Comparison of ENCODE assay signal across 9 cellular contexts in genomic region chr2:6780765-6781274, GRCh38.
A peak's percentile ranks its signal among the peaks of the same experiment; 100 is the strongest.
DNase-seq lines count a peak whose midpoint lies in the region; ATAC-seq and TF ChIP-seq lines count a peak whose summit lies in the region.
"Had no signal": no experiment of that assay in that cellular context is flagged by ENCODE, and none has a peak within 500 bp of the region (broad histone marks: within the 10 kb centered on the region; RNA-seq: fewer than 3 reads in every experiment).

No MANE protein-coding gene starts in this region.

- H3K36me3 ChIP-seq in CD8-positive, alpha-beta T cell (ENCODE audit: insufficient read depth, low read length) = no peaks in the 10 kb centered on the region
- H3K36me3 ChIP-seq: cardiac muscle cell had no signal

- H3K9me3 Mint-ChIP-seq in CD8-positive, alpha-beta T cell = no peaks in the 10 kb centered on the region
- H3K9me3 Mint-ChIP-seq in stimulated activated naive B cell treated with anti-CD40 and anti-IgM and Interleukin-4, amounts not matched to agents 10 μg/mL and 1 μg/mL and 100 μg/mL, for 72 hours = peaks cover 0 to 2% of the 10 kb centered on the region in 2 donors

- no peak overlapping the region for H3K27ac ChIP-seq in CD8-positive, alpha-beta T cell (ENCODE audit: low read depth, low read length)
- H3K27ac ChIP-seq: cardiac muscle cell had no signal

- POLR2A ChIA-PET in CD8-positive, alpha-beta T cell (lab: Charles Lee) = no interaction called here

- H3K27ac Mint-ChIP-seq in CD8-positive, alpha-beta T cell = no peak overlapping the region
- H3K27ac Mint-ChIP-seq in stimulated activated naive B cell treated with anti-CD40 and anti-IgM and Interleukin-4, amounts not matched to agents 10 μg/mL and 1 μg/mL and 100 μg/mL, for 72 hours = peak overlapping the region; percentile 38

- intact Hi-C loops in CD8-positive, alpha-beta T cell (cut with DNase I, micrococcal nuclease) = no loop called here

- H3K4me1 ChIP-seq in CD8-positive, alpha-beta T cell (ENCODE audit: insufficient read depth, low read length) = peaks cover 3% of the 10 kb centered on the region

- H3K9me3 ChIP-seq in CD8-positive, alpha-beta T cell (ENCODE audit: low read length) = no peaks in the 10 kb centered on the region

- no peaks in the 10 kb centered on the region for H3K36me3 Mint-ChIP-seq in CD8-positive, alpha-beta T cell
- no peaks in the 10 kb centered on the region for H3K36me3 Mint-ChIP-seq in stimulated activated naive B cell treated with anti-CD40 and anti-IgM and Interleukin-4, amounts not matched to agents 10 μg/mL and 1 μg/mL and 100 μg/mL, for 72 hours

- H3K4me3 ChIP-seq in CD8-positive, alpha-beta T cell (ENCODE audit: low read depth, low read length) = no peak overlapping the region
- H3K4me3 ChIP-seq: cardiac muscle cell had no signal

- H3K27me3 Mint-ChIP-seq in CD8-positive, alpha-beta T cell (ENCODE audit: low read depth) = peaks cover 2% of the 10 kb centered on the region
- H3K27me3 Mint-ChIP-seq in stimulated activated naive B cell treated with anti-CD40 and anti-IgM and Interleukin-4, amounts not matched to agents 10 μg/mL and 1 μg/mL and 100 μg/mL, for 72 hours = no peaks in the 10 kb centered on the region

- TF ChIP-seq CTCF in CD8-positive, alpha-beta T cell (IDR thresholded peaks at IDR 0.05) = no peak

- ATAC-seq in CD8-positive, alpha-beta T cell = no peak
- ATAC-seq in GM19328 (IDR thresholded peaks at IDR 0.05; ENCODE audit: unreplicated experiment) = peak; percentile 58
- ATAC-seq in HG03565 (IDR thresholded peaks at IDR 0.05; ENCODE audit: unreplicated experiment) = peak; percentile 56
- peak; percentile 88 to 91 for ATAC-seq in stimulated activated naive B cell treated with anti-CD40 and anti-IgM and Interleukin-4, amounts not matched to agents 10 μg/mL and 1 μg/mL and 100 μg/mL, for 72 hours (replicated peaks)
- ATAC-seq in HG02798 (IDR thresholded peaks at IDR 0.05; ENCODE audit: poor library complexity, unreplicated experiment) = no peak

- DNase-seq in CD8-positive, alpha-beta T cell = no peak
- DNase-seq in OCI-M1 (lab: John Stamatoyannopoulos, UW) (peak; percentile 40), foreskin melanocyte (peak; percentile 20), GF-D8 (lab: John Stamatoyannopoulos, UW) (no peak)
- peak; percentile 32 for DNase-seq in stimulated activated naive B cell treated with anti-CD40 and anti-IgM and Interleukin-4, amounts not matched to agents 10 μg/mL and 1 μg/mL and 100 μg/mL, for 72 hours

- H3K27me3 ChIP-seq in CD8-positive, alpha-beta T cell (ENCODE audit: insufficient read depth, low read length) = no peaks in the 10 kb centered on the region
- H3K27me3 ChIP-seq: cardiac muscle cell had no signal

- CTCF ChIA-PET in CD8-positive, alpha-beta T cell (lab: Charles Lee) = interaction anchor here (1.1 kb wide), 1 partner anchor 8 kb away, joined by 3 read pairs; no protein-coding TSS in a partner anchor

- peaks cover 8% of the 10 kb centered on the region for H3K4me1 Mint-ChIP-seq in CD8-positive, alpha-beta T cell (ENCODE audit: low read depth)
- H3K4me1 Mint-ChIP-seq in stimulated activated naive B cell treated with anti-CD40 and anti-IgM and Interleukin-4, amounts not matched to agents 10 μg/mL and 1 μg/mL and 100 μg/mL, for 72 hours = peaks cover 11 to 26% of the 10 kb centered on the region in 2 donors

- H3K4me3 Mint-ChIP-seq in CD8-positive, alpha-beta T cell = peak overlapping the region; percentile 1
- H3K4me3 Mint-ChIP-seq in stimulated activated naive B cell treated with anti-CD40 and anti-IgM and Interleukin-4, amounts not matched to agents 10 μg/mL and 1 μg/mL and 100 μg/mL, for 72 hours = peak overlapping the region; percentile 44 to 68

Comparison
In these comparisons a context has a peak if more than half of its experiments do, and no peak if none do; other contexts are left out.
1. ATAC-seq: peak in GM19328 (single experiment), HG03565 (single experiment) and stimulated activated naive B cell treated with anti-CD40 and anti-IgM and Interleukin-4, amounts not matched to agents 10 μg/mL and 1 μg/mL and 100 μg/mL, for 72 hours (2 of 2); none in CD8-positive, alpha-beta T cell (single experiment) and HG02798 (single experiment).
2. DNase-seq: peak in OCI-M1 (single experiment), foreskin melanocyte (single experiment) and stimulated activated naive B cell treated with anti-CD40 and anti-IgM and Interleukin-4, amounts not matched to agents 10 μg/mL and 1 μg/mL and 100 μg/mL, for 72 hours (single experiment); none in CD8-positive, alpha-beta T cell (0 of 7) and GF-D8 (single experiment).